1 cellular context compared by ENCODE assay signal in genomic region chr3:194089357-194090177, GRCh38.
TF ChIP-seq lines count a peak whose summit lies in the region.

No MANE protein-coding gene starts in this region.

TF ChIP-seq in K562, 482 proteins besides CTCF, POLR2A, EP300 and RAD21 (continued from another document and continues in another):
- TF ChIP-seq CHD7 (IDR thresholded peaks at IDR 0.05; ENCODE audit: low read depth, low read length) (no peak), JUNB (CRISPR knock-in tag; conservative IDR thresholded peaks at IDR 0.05) (peak; percentile 77), E2F3 (CRISPR knock-in tag; IDR thresholded peaks at IDR 0.05) (0 out of 2 replicates have a peak, but pooled peaks have one; percentile 22), KDM2B (CRISPR knock-in tag; IDR thresholded peaks at IDR 0.05) (no peak), ELF4 (CRISPR knock-in tag; IDR thresholded peaks at IDR 0.05) (0 out of 2 replicates have a peak, but pooled peaks have one; percentile 17), PBX2 (CRISPR knock-in tag; IDR thresholded peaks at IDR 0.05; ENCODE audit: low read depth) (no peak), PBX2 (tag; conservative IDR thresholded peaks at IDR 0.05; ENCODE audit: low read depth) (peak; percentile 27; the same call in 1 of the 2 replicates), HMGN3 (IDR thresholded peaks at IDR 0.05; ENCODE audit: borderline replicate concordance, extremely low read depth, insufficient read length, low read depth, low read length) (peak; percentile 83), ZBTB5 (IDR thresholded peaks at IDR 0.05) (peak; percentile 93), TEAD2 (tag; IDR thresholded peaks at IDR 0.05) (peak; percentile 95), ZNF583 (CRISPR knock-in tag; IDR thresholded peaks at IDR 0.05) (peak; percentile 74; the same call in 1 of the 2 replicates), ETV5 (CRISPR knock-in tag; IDR thresholded peaks at IDR 0.05; ENCODE audit: low read depth) (peak; percentile 90), E2F1 (CRISPR knock-in tag; IDR thresholded peaks at IDR 0.05) (no peak; the same call in 1 of the 2 replicates), KLF6 (CRISPR knock-in tag; IDR thresholded peaks at IDR 0.05; ENCODE audit: borderline replicate concordance) (0 out of 2 replicates have a peak, but pooled peaks have one; percentile 59), MAZ (CRISPR knock-in tag; conservative IDR thresholded peaks at IDR 0.05 in 1 of 2, IDR thresholded peaks at IDR 0.05 in 1 of 2) (peak; percentile 88 to 92), HDAC1 (IDR thresholded peaks at IDR 0.05) (peak in 1 of 2 experiments; percentile 79; a peak in 2 of 4 replicates), HNRNPH1 (optimal IDR thresholded peaks at IDR 0.05; ENCODE audit: low read depth, low read length) (no peak), MTA3 (IDR thresholded peaks at IDR 0.05; ENCODE audit: borderline replicate concordance) (peak; percentile 90), YY1 (IDR thresholded peaks at IDR 0.05; ENCODE audit: borderline replicate concordance in 1 of 3, control insufficient read depth in 1 of 3, extremely low read depth in 1 of 3, insufficient read depth in 3 of 3, insufficient read length in 1 of 3, insufficient replicate concordance in 2 of 3, low read depth in 1 of 3, low read length in 2 of 3) (peak in 2 of 3 experiments; percentile 43 to 47), FOXM1 (IDR thresholded peaks at IDR 0.05; ENCODE audit: low read depth) (no peak), FOXM1 (CRISPR knock-in tag; IDR thresholded peaks at IDR 0.05; ENCODE audit: low read depth) (no peak), SLC30A9 (CRISPR knock-in tag; IDR thresholded peaks at IDR 0.05) (no peak), FUS (optimal IDR thresholded peaks at IDR 0.05; ENCODE audit: low read depth, low read length) (no peak), TSC22D4 (tag; IDR thresholded peaks at IDR 0.05) (no peak), ZNF639 (CRISPR knock-in tag; conservative IDR thresholded peaks at IDR 0.05 in 1 of 2, IDR thresholded peaks at IDR 0.05 in 1 of 2) (peak in 1 of 2 experiments; percentile 81; a peak in 2 of 4 replicates), ZNF277 (CRISPR knock-in tag; IDR thresholded peaks at IDR 0.05; ENCODE audit: borderline replicate concordance) (no peak), PHF20 (IDR thresholded peaks at IDR 0.05; ENCODE audit: partially characterized antibody) (no peak), SNAPC5 (CRISPR knock-in tag; IDR thresholded peaks at IDR 0.05) (no peak), SAP30 (IDR thresholded peaks at IDR 0.05; ENCODE audit: borderline replicate concordance, insufficient read depth, low read depth, low read length, poor library complexity, severe bottlenecking) (no peak), SMC3 (conservative IDR thresholded peaks at IDR 0.05; ENCODE audit: insufficient read depth, low read depth, low read length) (no peak), ZNF175 (CRISPR knock-in tag; IDR thresholded peaks at IDR 0.05; ENCODE audit: low read depth) (peak; percentile 48; the same call in 1 of the 2 replicates), ZNF239 (CRISPR knock-in tag; IDR thresholded peaks at IDR 0.05) (peak; percentile 54; the same call in 1 of the 2 replicates), ERF (CRISPR knock-in tag; IDR thresholded peaks at IDR 0.05) (0 out of 2 replicates have a peak, but pooled peaks have one; percentile 63), SREBF1 (IDR thresholded peaks at IDR 0.05; ENCODE audit: borderline replicate concordance, low read depth, low read length) (no peak), ZNF146 (CRISPR knock-in tag; IDR thresholded peaks at IDR 0.05; ENCODE audit: unreplicated experiment) (no peak), ZNF24 (IDR thresholded peaks at IDR 0.05) (peak; percentile 99), XRCC4 (IDR thresholded peaks at IDR 0.05; ENCODE audit: extremely low read depth, insufficient read depth, insufficient read length) (no peak), BCOR (IDR thresholded peaks at IDR 0.05) (peak; percentile 68), TBP (optimal IDR thresholded peaks at IDR 0.05; ENCODE audit: low read depth, low read length) (peak; percentile 21), BRF2 (IDR thresholded peaks at IDR 0.05; ENCODE audit: borderline replicate concordance, insufficient read depth, insufficient read length) (no peak), NFE2 (IDR thresholded peaks at IDR 0.05; ENCODE audit: low read depth) (peak; percentile 94)
